Comparison of ENCODE assay signal across 13 cellular contexts in the genomic region with DNA sequence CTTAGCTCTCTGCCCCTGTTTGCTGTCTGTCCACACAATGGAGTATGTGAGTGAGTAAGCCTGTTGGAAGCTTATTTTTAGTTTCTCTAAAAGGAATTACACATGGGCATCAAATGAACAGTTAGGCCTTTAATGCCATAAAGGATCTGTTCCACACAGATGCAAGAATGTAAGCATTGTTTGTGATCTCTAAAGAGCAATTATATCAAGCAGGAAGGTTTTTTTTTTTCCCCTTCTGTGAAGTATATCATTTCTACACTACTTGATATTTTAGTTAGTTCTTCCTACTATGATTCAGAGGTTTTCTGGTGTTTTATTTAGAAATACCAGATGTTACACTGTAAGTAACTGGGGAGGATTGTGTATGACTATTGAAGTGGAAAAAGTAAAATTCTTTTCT.
DNase-seq lines count a peak whose midpoint lies in the region; ATAC-seq, FAIRE-seq and TF ChIP-seq lines count a peak whose summit lies in the region.
"Had no signal": no experiment of that assay in that cellular context is flagged by ENCODE, and none has a peak within 500 bp of the region (broad histone marks: within the 10 kb centered on the region; RNA-seq: fewer than 3 reads in every experiment).

No MANE protein-coding gene starts in this region.

- H3K79me2 ChIP-seq in astrocyte (ENCODE audit: insufficient read depth, low read length): no peaks in the 10 kb centered on the region

- TF ChIP-seq CTCF in AG09309 (IDR thresholded peaks at IDR 0.05; ENCODE audit: control insufficient read depth, insufficient read depth, low read depth, low read length, missing control alignments): no peak
- no peak for TF ChIP-seq CTCF in astrocyte (IDR thresholded peaks at IDR 0.05; ENCODE audit: insufficient read depth, low read depth, low read length)

- H3K9me3 ChIP-seq in astrocyte (ENCODE audit: insufficient read depth, low read depth, low read length): no peaks in the 10 kb centered on the region

- H3K9me3 Mint-ChIP-seq in astrocyte (ENCODE audit: unreplicated experiment): no peaks in the 10 kb centered on the region
- H3K9me3 Mint-ChIP-seq: CD14-positive monocyte, type B pancreatic cell had no signal

- no peaks in the 10 kb centered on the region for H3K27me3 ChIP-seq in astrocyte (ENCODE audit: insufficient read depth, low read length)

- H3K36me3 ChIP-seq in astrocyte (ENCODE audit: insufficient read depth, low read length): no peaks in the 10 kb centered on the region

- H3K4me2 ChIP-seq in astrocyte (ENCODE audit: low read length): peak overlapping the region; percentile 36

- H3K4me1 Mint-ChIP-seq in astrocyte (ENCODE audit: low read depth, unreplicated experiment): peaks cover 20% of the 10 kb centered on the region
- H3K4me1 Mint-ChIP-seq: CD14-positive monocyte had no signal

- H3K9ac ChIP-seq in astrocyte (ENCODE audit: low read length): peak overlapping the region; percentile 37

- H3K4me3 ChIP-seq in AG09309 (ENCODE audit: control insufficient read depth, low read depth, low read length): no peak overlapping the region
- no peak overlapping the region for H3K4me3 ChIP-seq in astrocyte (ENCODE audit: insufficient read depth, low read depth, low read length)

- no peak for TF ChIP-seq POLR2A in GM18505 (IDR thresholded peaks at IDR 0.05; ENCODE audit: borderline replicate concordance, extremely low read depth, insufficient read depth, insufficient read length)

- no peaks in the 10 kb centered on the region for H3K36me3 Mint-ChIP-seq in astrocyte (ENCODE audit: low read depth, unreplicated experiment)
- H3K36me3 Mint-ChIP-seq: CD14-positive monocyte, type B pancreatic cell had no signal

- peaks cover 18% of the 10 kb centered on the region for H3K4me1 ChIP-seq in astrocyte (ENCODE audit: insufficient read depth, low read length)

- DNase-seq in AG09309 (ENCODE audit: low read depth): peak; percentile 79
- peak; percentile 86 for DNase-seq in astrocyte (ENCODE audit: low read depth)
- DNase-seq in iPS-NIHi11 (ENCODE audit: low spot score): peak; percentile 15
- no peak for DNase-seq in NOMO-1 treated with dmso at 0.1 percent for 144 hours (lab: John Stamatoyannopoulos, UW; ENCODE audit: unreplicated experiment)
- no peak for DNase-seq in stimulated activated CD8-positive, alpha-beta memory T cell treated with anti-CD3 and anti-CD28 coated beads, Interleukin-4, amount 100 ng/mL, for 48 hours
- DNase-seq: activated naive CD4-positive, alpha-beta T cell treated with anti-CD3 and anti-CD28 coated beads, Interleukin-2, amount 50 U/mL, for 16 hours; left colon; NCI-H526 had no signal

- H3K4me3 Mint-ChIP-seq in astrocyte (ENCODE audit: unreplicated experiment): no peak overlapping the region
- H3K4me3 Mint-ChIP-seq: CD14-positive monocyte, type B pancreatic cell had no signal

- peak; percentile 74 for FAIRE-seq in astrocyte (lab: Jason Lieb, UNC)

- H3K27ac ChIP-seq in astrocyte (ENCODE audit: low read depth, low read length): peak overlapping the region; percentile 72

- H3K27ac Mint-ChIP-seq in astrocyte (ENCODE audit: unreplicated experiment): peak overlapping the region; percentile 73
- H3K27ac Mint-ChIP-seq: type B pancreatic cell had no signal

- peak overlapping the region; percentile 35 for H2AFZ ChIP-seq in astrocyte (ENCODE audit: low read depth, low read length)

- ATAC-seq in HG02610 (IDR thresholded peaks at IDR 0.05; ENCODE audit: unreplicated experiment) (peak; percentile 37), HG03378 (IDR thresholded peaks at IDR 0.05; ENCODE audit: unreplicated experiment) (no peak), GM18505 (IDR thresholded peaks at IDR 0.05; ENCODE audit: unreplicated experiment) (no peak)
- ATAC-seq: left colon had no signal

- no peaks in the 10 kb centered on the region for H4K20me1 ChIP-seq in astrocyte (ENCODE audit: insufficient read depth, low read length)

- no peaks in the 10 kb centered on the region for H3K27me3 Mint-ChIP-seq in astrocyte (ENCODE audit: low read depth, unreplicated experiment)
- H3K27me3 Mint-ChIP-seq: type B pancreatic cell had no signal

Comparison
In these comparisons a context has a peak if more than half of its experiments do, and no peak if none do; other contexts are left out.
1. DNase-seq: peak in AG09309 (single experiment), astrocyte (single experiment) and iPS-NIHi11 (single experiment); none in NOMO-1 treated with dmso at 0.1 percent for 144 hours (single experiment) and stimulated activated CD8-positive, alpha-beta memory T cell treated with anti-CD3 and anti-CD28 coated beads, Interleukin-4, amount 100 ng/mL, for 48 hours (single experiment).